In the genomic region with DNA sequence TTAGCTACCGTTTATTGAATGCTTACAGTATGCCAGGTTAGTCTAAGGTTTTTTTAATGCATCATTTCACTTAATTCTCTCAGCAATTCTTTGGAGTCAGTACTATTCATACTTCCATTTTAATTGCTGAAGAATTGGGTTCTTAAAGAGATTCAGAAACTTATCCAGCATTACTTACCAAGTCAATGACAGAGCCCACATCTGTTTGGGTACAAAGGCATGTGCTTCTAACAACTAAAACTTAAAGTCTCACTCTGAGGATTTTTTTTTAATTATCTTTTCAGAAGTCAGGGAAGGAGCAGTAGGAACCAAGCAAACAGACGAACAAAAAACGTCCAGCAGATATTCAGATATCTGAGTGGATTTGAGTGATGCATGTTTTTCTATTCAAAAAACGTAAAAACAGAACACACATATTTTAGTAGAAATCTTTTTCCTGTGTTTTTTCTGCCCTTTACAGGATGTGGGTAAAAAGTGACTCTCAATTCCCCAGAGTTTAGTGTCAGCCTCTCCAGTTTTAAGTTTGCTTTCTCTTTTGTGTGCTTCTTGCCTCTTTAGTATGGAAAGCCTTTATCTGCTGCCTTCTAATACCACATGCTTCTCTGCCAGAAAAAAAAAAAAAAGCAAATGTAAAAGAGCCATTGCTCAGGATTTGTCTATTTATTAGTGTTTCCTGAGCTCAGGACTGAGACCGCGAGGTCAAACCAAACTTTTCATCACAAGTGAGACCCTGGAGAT, we compare ENCODE assay signal across 9 cellular contexts.
A peak's percentile ranks its signal among the peaks of the same experiment; 100 is the strongest.
DNase-seq lines count a peak whose midpoint lies in the region; ATAC-seq and TF ChIP-seq lines count a peak whose summit lies in the region.
"Had no signal": no experiment of that assay in that cellular context is flagged by ENCODE, and none has a peak within 500 bp of the region (broad histone marks: within the 10 kb centered on the region; RNA-seq: fewer than 3 reads in every experiment).

No MANE protein-coding gene starts in this region.

- no peaks in the 10 kb centered on the region for H3K79me2 ChIP-seq in OCI-LY3 (ENCODE audit: low read length)

- 0 out of 2 replicates have a peak, but pooled peaks cover 6% of the 10 kb centered on the region for H3K27me3 ChIP-seq in OCI-LY3 (ENCODE audit: low read depth, low read length)

- H3K27ac ChIP-seq in OCI-LY3 (ENCODE audit: low read length): no peak overlapping the region

- H2AFZ ChIP-seq in OCI-LY3 (ENCODE audit: low read depth, low read length): no peak overlapping the region

- peaks cover 25% of the 10 kb centered on the region for H3K4me1 ChIP-seq in OCI-LY3 (ENCODE audit: low read length)

- H4K20me1 ChIP-seq in OCI-LY3 (ENCODE audit: insufficient read depth, low read length): no peaks in the 10 kb centered on the region

- DNase-seq in myocyte (ENCODE audit: low read depth): peak; percentile 7
- DNase-seq in NK-92 treated with Interleukin-12 subunit alpha and Interleukin-12 subunit beta, amount 100 ng/mL, for 24 hours (lab: John Stamatoyannopoulos, UW): no peak
- no peak for DNase-seq in COR-L47 (lab: John Stamatoyannopoulos, UW)
- no peak for DNase-seq in H4 (ENCODE audit: low spot score)

- TF ChIP-seq CTCF in OCI-LY3 (IDR thresholded peaks at IDR 0.05; ENCODE audit: low read depth, low read length): no peak

- H3K9me3 ChIP-seq in OCI-LY3 (ENCODE audit: insufficient read depth, low read length): no peaks in the 10 kb centered on the region

- no peaks in the 10 kb centered on the region for H3K36me3 ChIP-seq in OCI-LY3 (replicated peaks; ENCODE audit: low read depth, low read length)

- no peak overlapping the region for H3K9ac ChIP-seq in OCI-LY3 (ENCODE audit: low read length)

- H3K4me3 ChIP-seq in OCI-LY3 (ENCODE audit: low read length): 0 out of 2 replicates have a peak overlapping the region, but pooled peaks have one; percentile 14

- ATAC-seq in GM18517 (IDR thresholded peaks at IDR 0.05; ENCODE audit: unreplicated experiment): peak; percentile 92
- peak; percentile 94 for ATAC-seq in GM21825 (IDR thresholded peaks at IDR 0.05; ENCODE audit: unreplicated experiment)
- ATAC-seq in HG03520 (IDR thresholded peaks at IDR 0.05; ENCODE audit: unreplicated experiment): no peak
- ATAC-seq: left lobe of liver had no signal

- H3K4me2 ChIP-seq in OCI-LY3 (ENCODE audit: low read length): peak overlapping the region; percentile 31
